ENCODE assay signal across 8 cellular contexts in the genomic region with DNA sequence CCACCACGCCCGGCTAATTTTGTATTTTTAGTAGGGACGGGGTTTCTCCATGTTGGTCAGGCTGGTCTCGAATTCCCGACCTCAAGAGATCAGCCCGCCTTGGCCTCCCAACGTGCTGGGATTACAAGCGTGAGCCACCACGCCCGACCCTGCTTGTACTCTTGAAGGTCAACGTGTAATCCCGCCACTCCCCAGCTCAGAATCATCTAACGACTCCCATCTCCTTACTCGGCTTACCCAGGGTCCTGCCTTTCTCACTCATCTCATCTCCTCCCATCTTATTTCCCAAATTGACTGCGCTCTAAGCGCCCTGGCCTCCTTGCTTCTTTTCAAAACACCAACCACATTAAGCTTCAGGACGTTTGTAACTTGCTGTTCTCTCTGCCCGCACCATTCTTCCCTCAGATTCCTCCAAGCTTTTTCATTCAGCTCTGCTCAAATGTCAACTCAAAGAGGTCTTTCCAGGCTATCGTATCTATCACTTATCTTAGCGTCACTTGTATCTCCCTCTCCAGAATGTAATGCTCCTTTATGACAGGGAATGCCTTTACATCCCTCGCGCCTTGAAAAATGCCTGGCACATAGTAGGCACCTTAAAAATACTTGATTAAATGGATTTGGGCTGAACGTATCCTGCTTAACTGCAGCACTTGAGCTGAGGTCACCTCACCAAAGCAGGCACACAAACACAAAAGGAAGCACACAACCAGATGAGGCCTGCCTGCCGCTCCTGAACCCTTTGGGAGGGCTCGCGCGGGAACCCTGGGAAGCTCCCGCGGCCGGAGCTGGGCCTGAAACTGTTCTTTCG. TPM values are rescaled to one million over a fixed set of nuclear protein-coding genes. Genes with fewer than 3 reads are reported as not detected.
A peak's percentile ranks its signal among the peaks of the same experiment; 100 is the strongest.
DNase-seq lines count a peak whose midpoint lies in the region; ATAC-seq, FAIRE-seq and TF ChIP-seq lines count a peak whose summit lies in the region.

No MANE protein-coding gene starts in this region.

- no peak for TF ChIP-seq EP300 in HepG2 (IDR thresholded peaks at IDR 0.05; ENCODE audit: low read depth in 2 of 2, low read length in 2 of 2)
- no peak for TF ChIP-seq EP300 in HepG2 (CRISPR knock-in tag; IDR thresholded peaks at IDR 0.05; ENCODE audit: borderline replicate concordance)

- H3K9me3 ChIP-seq in ES-I3 (ENCODE audit: control insufficient read depth, insufficient read depth, low read length) (no peaks in the 10 kb centered on the region), HepG2 (ENCODE audit: low read length) (no peaks in the 10 kb centered on the region), thymus (ENCODE audit: control insufficient read depth) (no peaks in the 10 kb centered on the region)

- in situ Hi-C loops in HepG2 (cut with HindIII; ENCODE audit: extremely low pct_ligation_motif_present, low pct_unique_long_range_greater_than_20kb), result no loop called here

- no peak for TF ChIP-seq POLR2A in HepG2 (IDR thresholded peaks at IDR 0.05; ENCODE audit: insufficient read depth in 1 of 2, low read depth in 2 of 2, low read length in 2 of 2)

- no peak for FAIRE-seq in HepG2 (lab: Jason Lieb, UNC)

- TSS peak; percentile 91 for BruUV-seq in HepG2 (replicated peaks; lab: Mats Ljungman, UMichigan)

- H3K9ac ChIP-seq in ES-I3 (ENCODE audit: low read depth, low read length) (peak overlapping the region; percentile 95), HepG2 (ENCODE audit: insufficient read depth, low read depth, low read length) (peak overlapping the region; percentile 99)

- intact Hi-C loops in HepG2 (cut with micrococcal nuclease; ENCODE audit: unreplicated experiment), result no loop called here

- H3K27ac ChIP-seq in HepG2 (ENCODE audit: extremely low read length, insufficient read depth, low read length) (peak overlapping the region; percentile 100), thymus (ENCODE audit: low read depth) (peak overlapping the region; percentile 100)

- DNase-seq in LNCaP clone FGC (ENCODE audit: low read depth), result no peak
- DNase-seq in HepG2 (ENCODE audit: low spot score), result no peak
- no peak for DNase-seq in activated CD8-positive, alpha-beta memory T cell treated with anti-CD3 and anti-CD28 coated beads, Interleukin-2, amount 50 U/mL, for 48 hours

- peaks cover 48% of the 10 kb centered on the region for H3K4me1 Mint-ChIP-seq in brain

- H3K9me3 Mint-ChIP-seq in brain, result no peaks in the 10 kb centered on the region

- WGBS in HepG2 (ENCODE audit: low lambda C conversion rate), result 50% methylated on average over 30 of the region's 31 CpGs
- WGBS in thymus, result 54% methylated on average over 31 of the region's 31 CpGs

- H3K27ac Mint-ChIP-seq in brain, result peak overlapping the region; percentile 97 to 100 (median 100)

- POLR2A ChIA-PET in HepG2 (lab: Yijun Ruan, JAX), result interaction anchor here (0.9 to 2.9 kb wide), 14 partner anchors 10 to 325 kb away, joined by 3 to 97 read pairs (median 4); no protein-coding TSS in a partner anchor

- peaks cover 2% of the 10 kb centered on the region for H3K36me3 Mint-ChIP-seq in brain

- H2AFZ ChIP-seq in HepG2 (ENCODE audit: low read length), result no peak overlapping the region

- peak overlapping the region; percentile 83 for H3K4me2 ChIP-seq in HepG2 (ENCODE audit: low read depth, low read length)

- ATAC-seq in HepG2, result peak; percentile 13
- ATAC-seq in HG03280 (IDR thresholded peaks at IDR 0.05; ENCODE audit: unreplicated experiment), result no peak
- ATAC-seq in HG03520 (IDR thresholded peaks at IDR 0.05; ENCODE audit: unreplicated experiment), result no peak

- H3K27me3 Mint-ChIP-seq in brain, result peaks cover 22% of the 10 kb centered on the region

- H3K27me3 ChIP-seq in HepG2 (ENCODE audit: control insufficient read depth in 1 of 2, insufficient read depth in 2 of 2, low read length in 2 of 2) (no peaks in the 10 kb centered on the region; a peak in 1 of 5 replicates), thymus (ENCODE audit: control insufficient read depth, insufficient read depth) (no peaks in the 10 kb centered on the region)

- CTCF ChIA-PET in HepG2 (lab: Yijun Ruan, JAX; ENCODE audit: low intra/inter-chr PET ratio, low total read pairs), result no interaction called here

- no peak for TF ChIP-seq RAD21 in HepG2 (CRISPR knock-in tag; IDR thresholded peaks at IDR 0.05)

- peaks cover 36% of the 10 kb centered on the region for H3K79me2 ChIP-seq in HepG2 (ENCODE audit: insufficient read depth, low read length)

- H3K4me3 Mint-ChIP-seq in brain, result peak overlapping the region; percentile 82 to 98 (median 87)

- H3K36me3 ChIP-seq in ES-I3 (ENCODE audit: insufficient read depth, low read length) (no peaks in the 10 kb centered on the region), HepG2 (replicated peaks in 1 of 2; ENCODE audit: control insufficient read depth in 1 of 2, insufficient read depth in 2 of 2, low read length in 2 of 2) (no peaks in the 10 kb centered on the region; a peak in 1 of 5 replicates), thymus (ENCODE audit: control insufficient read depth, insufficient read depth) (no peaks in the 10 kb centered on the region)

- H4K20me1 ChIP-seq in HepG2 (ENCODE audit: insufficient read depth, low read length), result peaks cover 11% of the 10 kb centered on the region

- H3K4me3 ChIP-seq in LNCaP clone FGC (ENCODE audit: low read depth, low read length), result peak overlapping the region; percentile 97
- peak overlapping the region; percentile 77 to 93 (median 89) for H3K4me3 ChIP-seq in HepG2 (replicated peaks in 1 of 3; ENCODE audit: insufficient read depth in 1 of 3, low read depth in 2 of 3, low read length in 3 of 3)
- H3K4me3 ChIP-seq in thymus (ENCODE audit: low read length), result peak overlapping the region; percentile 64

- TF ChIP-seq CTCF in LNCaP clone FGC (IDR thresholded peaks at IDR 0.05; ENCODE audit: control insufficient read depth, extremely low read depth, insufficient read depth) (no peak), brain (conservative IDR thresholded peaks at IDR 0.05) (no peak), HepG2 (CRISPR knock-in tag; IDR thresholded peaks at IDR 0.05) (no peak)

- H3K4me1 ChIP-seq in ES-I3 (ENCODE audit: insufficient read depth, low read length), result peaks cover 5% of the 10 kb centered on the region; the same call in 1 of the 2 replicates
- peaks cover 20% of the 10 kb centered on the region for H3K4me1 ChIP-seq in HepG2 (ENCODE audit: insufficient read depth, low read length)
- no peaks in the 10 kb centered on the region for H3K4me1 ChIP-seq in thymus (ENCODE audit: control insufficient read depth, insufficient read depth, low read length)

TF ChIP-seq in HepG2, 621 proteins besides CTCF, POLR2A, EP300 and RAD21 (continues in another document):
- TF ChIP-seq ZC3H4 (CRISPR knock-in tag; IDR thresholded peaks at IDR 0.05; ENCODE audit: borderline replicate concordance) (peak; percentile 92), YEATS2 (CRISPR knock-in tag; IDR thresholded peaks at IDR 0.05; ENCODE audit: borderline replicate concordance) (no peak), ZNF891 (CRISPR knock-in tag; IDR thresholded peaks at IDR 0.05) (no peak), U2AF1 (optimal IDR thresholded peaks at IDR 0.05; ENCODE audit: low read depth, low read length) (peak; percentile 46), ZFP62 (CRISPR knock-in tag; IDR thresholded peaks at IDR 0.05) (no peak), HDAC2 (CRISPR knock-in tag; IDR thresholded peaks at IDR 0.05) (no peak), CEBPG (CRISPR knock-in tag; IDR thresholded peaks at IDR 0.05) (no peak)

RNA-seq across cellular contexts. Expression of a gene that starts 1.4 kb away (rescaled TPM):
- polyA plus RNA-seq in brain (ENCODE audit: insufficient read depth, low read depth, low replicate concordance) (20.3 TPM), HepG2 (2011; rRNA removed) (5.8 and 9.0 TPM in 2 replicates), thymus (25.2 TPM)
- total RNA-seq in HepG2 (2016; rRNA removed; fragmentation: Illumina TruSeq; extraction: Trizol), result 64.6 and 91.7 TPM in 2 replicates
- total RNA-seq in HepG2 (2016; cell fraction: cytosol; rRNA removed; fragmentation: Illumina TruSeq; extraction: Trizol; ENCODE audit: low read depth), result 14.4 and 16.9 TPM in 2 replicates
- 66.6 and 87.1 TPM in 2 replicates for total RNA-seq in HepG2 (2016; cell fraction: insoluble cytoplasmic fraction; rRNA removed; fragmentation: Illumina TruSeq; extraction: Trizol)
- 39.3 and 41.3 TPM in 2 replicates for total RNA-seq in HepG2 (2016; cell fraction: membrane; rRNA removed; fragmentation: Illumina TruSeq; extraction: Trizol)
- total RNA-seq in HepG2 (2016; cell fraction: nucleus; rRNA removed; fragmentation: Illumina TruSeq; extraction: Trizol), result 45.6 and 46.4 TPM in 2 replicates
- 3.6 and 5.1 TPM in 2 replicates for polyA plus RNA-seq in HepG2 (2011; cell fraction: cytosol; rRNA removed)
- polyA plus RNA-seq in HepG2 (2011; cell fraction: nucleus; rRNA removed), result 4.0 and 4.1 TPM in 2 replicates
- polyA plus RNA-seq in HepG2 (2012), result 21.2 and 27.7 TPM in 2 replicates
- polyA plus RNA-seq in HepG2 (2016; cell fraction: cytosol; fragmentation: Illumina TruSeq; extraction: Trizol; ENCODE audit: low read depth), result 4.1 and 4.8 TPM in 2 replicates
- 73.4 and 75.3 TPM in 2 replicates for polyA plus RNA-seq in HepG2 (2016; cell fraction: insoluble cytoplasmic fraction; fragmentation: Illumina TruSeq; extraction: Trizol; ENCODE audit: low read depth)
- polyA plus RNA-seq in HepG2 (2016; cell fraction: membrane; fragmentation: Illumina TruSeq; extraction: Trizol; ENCODE audit: low read depth), result 17.2 and 18.4 TPM in 2 replicates
- polyA plus RNA-seq in HepG2 (2016; cell fraction: nucleus; fragmentation: Illumina TruSeq; extraction: Trizol; ENCODE audit: insufficient read depth, low read depth), result 51.3 and 52.0 TPM in 2 replicates
- polyA minus RNA-seq in HepG2 (2011; rRNA and poly(A)+ RNA removed; ENCODE audit: low replicate concordance), result 2.3 and 6.8 TPM in 2 replicates
- polyA minus RNA-seq in HepG2 (2011; cell fraction: cytosol; rRNA and poly(A)+ RNA removed), result 11.4 and 14.2 TPM in 2 replicates
- 13.3 and 14.3 TPM in 2 replicates for polyA minus RNA-seq in HepG2 (2011; cell fraction: nucleus; rRNA and poly(A)+ RNA removed)
